21 cellular contexts compared by ENCODE assay signal in genomic region chr4:88981993-88982392, GRCh38.
DNase-seq lines count a peak whose midpoint lies in the region; ATAC-seq lines count a peak whose summit lies in the region.
"Had no signal": no experiment of that assay in that cellular context is flagged by ENCODE, and none has a peak within 500 bp of the region (broad histone marks: within the 10 kb centered on the region; RNA-seq: fewer than 3 reads in every experiment).

No MANE protein-coding gene starts in this region.

- DNase-seq in germinal center (ENCODE audit: low spot score) (no peak), DMS153 (lab: John Stamatoyannopoulos, UW) (no peak), HAP-1 (ENCODE audit: low spot score in 2 of 2) (no peak)
- no peak for DNase-seq in activated T-cell treated with anti-CD3 and anti-CD28 coated beads, Interleukin-2, amount 50 U/mL, for 4 hours
- DNase-seq: activated CD4-positive, alpha-beta T cell treated with anti-CD3 and anti-CD28 coated beads, Interleukin-2, amount 50 U/mL, for 4 hours; adrenal gland; caudate nucleus; effector CD4-positive, alpha-beta T cell; hypothalamus; NCI-H187; NCI-H524 treated with DMSO at 0.1 percent for 48 hours; Peyer's patch; stimulated activated CD4-positive, alpha-beta T cell treated with anti-CD3 and anti-CD28 coated beads, Interleukin-4, amount 100 ng/mL, for 1 hour; stimulated activated CD8-positive, alpha-beta memory T cell treated with anti-CD3 and anti-CD28 coated beads, Interleukin-4, amount 100 ng/mL, for 48 hours; testis had no signal

- H3K4me3 Mint-ChIP-seq in activated T-cell treated with anti-CD3 and anti-CD28 coated beads, Interleukin-2, amount 50 U/mL, for 4 hours = no peak overlapping the region
- H3K4me3 Mint-ChIP-seq: activated T-helper 17 cell treated with anti-CD3 and anti-CD28 coated beads, Interleukin-2, amount 50 U/mL, for 72 hours had no signal

- H3K27me3 ChIP-seq in HAP-1 (ENCODE audit: low read depth) = no peaks in the 10 kb centered on the region
- H3K27me3 ChIP-seq: adrenal gland, Peyer's patch, testis had no signal

- no peaks in the 10 kb centered on the region for H3K27me3 Mint-ChIP-seq in activated T-cell treated with anti-CD3 and anti-CD28 coated beads, Interleukin-2, amount 50 U/mL, for 4 hours (ENCODE audit: low read depth)
- H3K27me3 Mint-ChIP-seq: activated T-helper 17 cell treated with anti-CD3 and anti-CD28 coated beads, Interleukin-2, amount 50 U/mL, for 72 hours had no signal

- H3K36me3 Mint-ChIP-seq in activated T-cell treated with anti-CD3 and anti-CD28 coated beads, Interleukin-2, amount 50 U/mL, for 4 hours (ENCODE audit: insufficient read depth) = no peaks in the 10 kb centered on the region

- in situ Hi-C loops in HAP-1 (cut with MboI; ENCODE audit: low sequenced_read_pairs) = no loop called here

- peaks cover 9% of the 10 kb centered on the region for H3K4me1 ChIP-seq in HAP-1
- H3K4me1 ChIP-seq: Peyer's patch, testis had no signal

- H3K4me3 ChIP-seq in HAP-1 = no peak overlapping the region
- H3K4me3 ChIP-seq: adrenal gland, Peyer's patch, testis had no signal

- ATAC-seq in GM18873 (IDR thresholded peaks at IDR 0.05; ENCODE audit: low FRiP score, unreplicated experiment) = peak; percentile 75
- ATAC-seq in GM21423 (IDR thresholded peaks at IDR 0.05; ENCODE audit: unreplicated experiment) = peak; percentile 85
- ATAC-seq in HG02981 (IDR thresholded peaks at IDR 0.05; ENCODE audit: unreplicated experiment) = peak; percentile 83
- ATAC-seq in HG03571 (IDR thresholded peaks at IDR 0.05; ENCODE audit: unreplicated experiment) = peak; percentile 90
- no peak for ATAC-seq in activated T-cell treated with anti-CD3 and anti-CD28 coated beads, Interleukin-2, amount 50 U/mL, for 4 hours
- ATAC-seq: activated T-helper 17 cell treated with anti-CD3 and anti-CD28 coated beads, Interleukin-2, amount 50 U/mL, for 72 hours; SK-N-SH treated with all-trans-retinoic acid at 6 μM for 48 hours had no signal

- no peaks in the 10 kb centered on the region for H3K9me3 ChIP-seq in HAP-1
- H3K9me3 ChIP-seq: Peyer's patch, testis had no signal

- H3K9me3 Mint-ChIP-seq in activated T-cell treated with anti-CD3 and anti-CD28 coated beads, Interleukin-2, amount 50 U/mL, for 4 hours = no peaks in the 10 kb centered on the region
- H3K9me3 Mint-ChIP-seq: activated T-helper 17 cell treated with anti-CD3 and anti-CD28 coated beads, Interleukin-2, amount 50 U/mL, for 72 hours had no signal

- no peaks in the 10 kb centered on the region for H3K36me3 ChIP-seq in HAP-1 (replicated peaks)
- H3K36me3 ChIP-seq: adrenal gland, Peyer's patch had no signal

- no peaks in the 10 kb centered on the region for H3K4me1 Mint-ChIP-seq in activated T-cell treated with anti-CD3 and anti-CD28 coated beads, Interleukin-2, amount 50 U/mL, for 4 hours (ENCODE audit: low read depth)
- H3K4me1 Mint-ChIP-seq: activated T-helper 17 cell treated with anti-CD3 and anti-CD28 coated beads, Interleukin-2, amount 50 U/mL, for 72 hours had no signal

Comparison
In these comparisons a context has a peak if more than half of its experiments do, and no peak if none do; other contexts are left out.
1. ATAC-seq: peak in GM18873 (single experiment), GM21423 (single experiment), HG02981 (single experiment) and HG03571 (single experiment); none in activated T-cell treated with anti-CD3 and anti-CD28 coated beads, Interleukin-2, amount 50 U/mL, for 4 hours (0 of 2).